In the genomic region with DNA sequence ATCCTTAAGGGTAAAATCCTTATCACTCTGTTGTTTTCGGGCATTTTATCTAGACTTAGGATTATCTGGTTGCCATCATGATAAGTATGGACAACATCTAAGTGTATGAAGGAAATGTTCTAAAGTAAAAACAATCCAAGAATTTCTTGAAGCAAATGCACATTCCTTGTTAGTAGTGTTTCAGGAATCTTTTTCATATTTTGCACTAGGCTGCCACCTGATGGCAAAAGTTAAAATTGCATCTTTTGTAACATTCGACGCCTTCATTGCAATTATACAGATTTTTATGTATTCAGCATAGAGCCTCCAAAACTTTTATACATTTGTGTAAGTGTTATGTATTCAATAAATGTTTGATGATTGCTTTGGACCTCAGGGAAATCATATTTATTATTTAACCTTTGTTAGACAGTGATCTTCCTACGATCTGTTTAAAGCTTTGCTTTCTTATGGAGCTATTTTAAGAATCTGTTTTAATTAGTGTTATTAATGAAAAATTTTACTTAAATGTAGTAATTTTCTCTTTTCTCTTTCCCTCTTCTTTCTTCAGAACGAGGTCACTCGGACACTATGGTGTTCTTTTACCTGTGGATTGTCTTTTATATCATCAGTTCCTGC, we compare ENCODE assay signal across 8 cellular contexts. TPM values are rescaled to one million over a fixed set of nuclear protein-coding genes. Genes with fewer than 3 reads are reported as not detected.
DNase-seq lines count a peak whose midpoint lies in the region; ATAC-seq and TF ChIP-seq lines count a peak whose summit lies in the region.

No MANE protein-coding gene starts in this region.

- peak; percentile 90 for TF ChIP-seq RAD21 in liver (IDR thresholded peaks at IDR 0.05)

- H3K4me3 ChIP-seq in cardiac fibroblast (replicated peaks in 1 of 2; ENCODE audit: low read depth in 2 of 2, low read length in 2 of 2) (no peak overlapping the region), liver (ENCODE audit: low read depth in 1 of 3, low read length in 3 of 3) (no peak overlapping the region)

- H3K9me3 ChIP-seq in liver (ENCODE audit: control insufficient read depth in 4 of 4, low read length in 3 of 4), result no peaks in the 10 kb centered on the region

- no peaks in the 10 kb centered on the region for H3K27me3 ChIP-seq in liver (ENCODE audit: control insufficient read depth in 4 of 4, insufficient read depth in 4 of 4, low read length in 3 of 4)

- TF ChIP-seq CTCF in cardiac fibroblast (IDR thresholded peaks at IDR 0.05; ENCODE audit: low read depth, low read length), result peak; percentile 40
- peak; percentile 69 for TF ChIP-seq CTCF in liver (IDR thresholded peaks at IDR 0.05; ENCODE audit: low read depth, low read length, missing input control)

- no peak overlapping the region for H3K27ac ChIP-seq in liver (ENCODE audit: low read depth in 1 of 2, low read length in 2 of 2)

- DNase-seq in D341Med (ENCODE audit: low spot score), result peak; percentile 35
- DNase-seq in HCEC 1CT, result peak; percentile 39
- DNase-seq in NCI-H748 (lab: John Stamatoyannopoulos, UW; ENCODE audit: unreplicated experiment), result peak; percentile 28
- peak; percentile 70 to 79 for DNase-seq in cardiac fibroblast (ENCODE audit: low read depth in 2 of 2)
- no peak for DNase-seq in occipital lobe (lab: John Stamatoyannopoulos, UW)

- H3K4me1 ChIP-seq in liver (ENCODE audit: control insufficient read depth in 4 of 4, insufficient read depth in 4 of 4, low read length in 3 of 4), result peaks cover 0 to 14% (median 14%) of the 10 kb centered on the region in 4 donors

- no peaks in the 10 kb centered on the region for H3K36me3 ChIP-seq in liver (ENCODE audit: control insufficient read depth in 4 of 4, insufficient read depth in 3 of 4, low read depth in 1 of 4, low read length in 3 of 4)

- WGBS in liver, result 30% methylated on average over 6 of the region's 6 CpGs

- ATAC-seq in GM18858 (IDR thresholded peaks at IDR 0.05; ENCODE audit: unreplicated experiment) (no peak), HG03432 (IDR thresholded peaks at IDR 0.05; ENCODE audit: unreplicated experiment) (no peak)

- no peak overlapping the region for H3K9ac ChIP-seq in liver (ENCODE audit: low read depth in 1 of 2, low read length in 2 of 2)

TF ChIP-seq in liver, 16 proteins besides CTCF, POLR2A, EP300 and RAD21:
- no peak for TF ChIP-seq HNF4A (conservative IDR thresholded peaks at IDR 0.05)
- TF ChIP-seq SP1 (IDR thresholded peaks at IDR 0.05), result no peak
- TF ChIP-seq, protein P1, sequence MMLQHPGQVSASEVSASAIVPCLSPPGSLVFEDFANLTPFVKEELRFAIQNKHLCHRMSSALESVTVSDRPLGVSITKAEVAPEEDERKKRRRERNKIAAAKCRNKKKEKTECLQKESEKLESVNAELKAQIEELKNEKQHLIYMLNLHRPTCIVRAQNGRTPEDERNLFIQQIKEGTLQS (IDR thresholded peaks at IDR 0.05), result no peak
- TF ChIP-seq, protein P2, sequence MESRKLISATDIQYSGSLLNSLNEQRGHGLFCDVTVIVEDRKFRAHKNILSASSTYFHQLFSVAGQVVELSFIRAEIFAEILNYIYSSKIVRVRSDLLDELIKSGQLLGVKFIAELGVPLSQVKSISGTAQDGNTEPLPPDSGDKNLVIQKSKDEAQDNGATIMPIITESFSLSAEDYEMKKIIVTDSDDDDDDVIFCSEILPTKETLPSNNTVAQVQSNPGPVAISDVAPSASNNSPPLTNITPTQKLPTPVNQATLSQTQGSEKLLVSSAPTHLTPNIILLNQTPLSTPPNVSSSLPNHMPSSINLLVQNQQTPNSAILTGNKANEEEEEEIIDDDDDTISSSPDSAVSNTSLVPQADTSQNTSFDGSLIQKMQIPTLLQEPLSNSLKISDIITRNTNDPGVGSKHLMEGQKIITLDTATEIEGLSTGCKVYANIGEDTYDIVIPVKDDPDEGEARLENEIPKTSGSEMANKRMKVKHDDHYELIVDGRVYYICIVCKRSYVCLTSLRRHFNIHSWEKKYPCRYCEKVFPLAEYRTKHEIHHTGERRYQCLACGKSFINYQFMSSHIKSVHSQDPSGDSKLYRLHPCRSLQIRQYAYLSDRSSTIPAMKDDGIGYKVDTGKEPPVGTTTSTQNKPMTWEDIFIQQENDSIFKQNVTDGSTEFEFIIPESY (IDR thresholded peaks at IDR 0.05), result no peak
- TF ChIP-seq, protein P3, sequence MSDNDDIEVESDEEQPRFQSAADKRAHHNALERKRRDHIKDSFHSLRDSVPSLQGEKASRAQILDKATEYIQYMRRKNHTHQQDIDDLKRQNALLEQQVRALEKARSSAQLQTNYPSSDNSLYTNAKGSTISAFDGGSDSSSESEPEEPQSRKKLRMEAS (IDR thresholded peaks at IDR 0.05), result no peak
- no peak for TF ChIP-seq HNF4G (IDR thresholded peaks at IDR 0.05)
- TF ChIP-seq FOXA1 (IDR thresholded peaks at IDR 0.05), result no peak
- TF ChIP-seq, protein P4, sequence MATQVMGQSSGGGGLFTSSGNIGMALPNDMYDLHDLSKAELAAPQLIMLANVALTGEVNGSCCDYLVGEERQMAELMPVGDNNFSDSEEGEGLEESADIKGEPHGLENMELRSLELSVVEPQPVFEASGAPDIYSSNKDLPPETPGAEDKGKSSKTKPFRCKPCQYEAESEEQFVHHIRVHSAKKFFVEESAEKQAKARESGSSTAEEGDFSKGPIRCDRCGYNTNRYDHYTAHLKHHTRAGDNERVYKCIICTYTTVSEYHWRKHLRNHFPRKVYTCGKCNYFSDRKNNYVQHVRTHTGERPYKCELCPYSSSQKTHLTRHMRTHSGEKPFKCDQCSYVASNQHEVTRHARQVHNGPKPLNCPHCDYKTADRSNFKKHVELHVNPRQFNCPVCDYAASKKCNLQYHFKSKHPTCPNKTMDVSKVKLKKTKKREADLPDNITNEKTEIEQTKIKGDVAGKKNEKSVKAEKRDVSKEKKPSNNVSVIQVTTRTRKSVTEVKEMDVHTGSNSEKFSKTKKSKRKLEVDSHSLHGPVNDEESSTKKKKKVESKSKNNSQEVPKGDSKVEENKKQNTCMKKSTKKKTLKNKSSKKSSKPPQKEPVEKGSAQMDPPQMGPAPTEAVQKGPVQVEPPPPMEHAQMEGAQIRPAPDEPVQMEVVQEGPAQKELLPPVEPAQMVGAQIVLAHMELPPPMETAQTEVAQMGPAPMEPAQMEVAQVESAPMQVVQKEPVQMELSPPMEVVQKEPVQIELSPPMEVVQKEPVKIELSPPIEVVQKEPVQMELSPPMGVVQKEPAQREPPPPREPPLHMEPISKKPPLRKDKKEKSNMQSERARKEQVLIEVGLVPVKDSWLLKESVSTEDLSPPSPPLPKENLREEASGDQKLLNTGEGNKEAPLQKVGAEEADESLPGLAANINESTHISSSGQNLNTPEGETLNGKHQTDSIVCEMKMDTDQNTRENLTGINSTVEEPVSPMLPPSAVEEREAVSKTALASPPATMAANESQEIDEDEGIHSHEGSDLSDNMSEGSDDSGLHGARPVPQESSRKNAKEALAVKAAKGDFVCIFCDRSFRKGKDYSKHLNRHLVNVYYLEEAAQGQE (IDR thresholded peaks at IDR 0.05), result no peak
- TF ChIP-seq YY1 (IDR thresholded peaks at IDR 0.05), result no peak

RNA-seq across cellular contexts. Expression of a gene that starts 49.4 kb away (rescaled TPM):
- total RNA-seq in liver, result 1 to 10 TPM in 1 of 2 donors, under 1 TPM in 1; 0.50 to 1.1 TPM
- polyA plus RNA-seq in liver, result under 1 TPM; 0.21 to 0.29 TPM
- 5.6 TPM for total RNA-seq in occipital lobe
